Comparison of ENCODE assay signal across 15 cellular contexts in the genomic region with DNA sequence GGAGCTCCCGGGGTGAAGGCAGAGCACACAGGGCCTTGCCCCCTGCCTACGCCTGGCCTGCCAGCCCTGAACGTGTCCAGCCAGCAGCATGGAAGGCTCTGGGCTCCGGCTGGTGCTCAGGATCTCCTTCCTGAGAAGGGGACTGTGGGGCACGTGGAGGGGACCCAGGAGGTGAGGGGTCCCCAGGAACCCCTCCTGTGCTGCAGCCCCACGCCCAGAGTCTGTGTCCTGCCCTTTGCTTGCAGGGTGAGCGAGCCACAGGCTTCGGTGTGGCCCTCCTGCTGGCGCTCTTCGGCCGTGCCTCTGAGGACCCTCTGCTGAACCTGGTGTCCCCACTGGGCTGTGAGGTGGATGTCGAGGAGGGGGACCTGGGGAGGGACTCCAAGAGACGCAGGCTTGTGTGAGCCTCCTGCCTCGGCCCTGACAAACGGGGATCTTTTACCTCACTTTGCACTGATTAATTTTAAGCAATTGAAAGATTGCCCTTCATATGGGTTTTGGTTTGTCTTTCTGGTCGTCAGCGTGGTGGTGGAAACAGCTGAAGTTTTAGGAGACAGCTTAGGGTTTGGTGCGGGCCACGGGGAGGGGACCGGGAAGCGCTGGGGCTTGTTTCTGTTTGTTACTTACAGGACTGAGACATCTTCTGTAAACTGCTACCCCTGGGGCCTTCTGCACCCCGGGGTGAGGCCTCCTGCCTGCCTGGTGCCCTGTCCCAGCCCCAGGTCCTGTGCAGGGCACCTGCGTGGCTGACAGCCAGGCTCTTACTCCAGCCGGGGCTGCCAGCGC. TPM values are rescaled to one million over a fixed set of nuclear protein-coding genes. Genes with fewer than 3 reads are reported as not detected.
DNase-seq lines count a peak whose midpoint lies in the region; ATAC-seq, FAIRE-seq and TF ChIP-seq lines count a peak whose summit lies in the region.
"Had no signal": no experiment of that assay in that cellular context is flagged by ENCODE, and none has a peak within 500 bp of the region (broad histone marks: within the 10 kb centered on the region; RNA-seq: fewer than 3 reads in every experiment).

No MANE protein-coding gene starts in this region.

- H3K23ac ChIP-seq in H9 (ENCODE audit: insufficient read length, low read depth, low read length): no peak overlapping the region

- H3K18ac ChIP-seq in H9 (ENCODE audit: insufficient read length, low read depth, low read length): no peak overlapping the region

- ATAC-seq in pancreas (no peak), HG03442 (IDR thresholded peaks at IDR 0.05; ENCODE audit: unreplicated experiment) (no peak)

- no peaks in the 10 kb centered on the region for H3K79me2 ChIP-seq in H9 (ENCODE audit: insufficient read depth, low read length)
- no peaks in the 10 kb centered on the region for H3K79me2 ChIP-seq in endothelial cell of umbilical vein (ENCODE audit: control insufficient read depth, insufficient read depth, low read length)

- H3K79me1 ChIP-seq in H9 (ENCODE audit: insufficient read depth, low read depth, low read length, poor library complexity, severe bottlenecking): no peaks in the 10 kb centered on the region

- H4K20me1 ChIP-seq in H9 (ENCODE audit: control insufficient read depth, insufficient read depth, insufficient read length) (no peaks in the 10 kb centered on the region), endothelial cell of umbilical vein (replicated peaks; ENCODE audit: control insufficient read depth, extremely low read depth, insufficient read depth, low read length) (no peaks in the 10 kb centered on the region)

- H4K91ac ChIP-seq in H9 (ENCODE audit: insufficient read length, low read depth, low read length): no peak overlapping the region

- H2BK20ac ChIP-seq in H9 (ENCODE audit: low read depth, low read length, poor library complexity, severe bottlenecking): no peak overlapping the region

- no peak overlapping the region for H3K27ac Mint-ChIP-seq in activated CD4-positive, alpha-beta memory T cell treated with anti-CD3 and anti-CD28 coated beads for 36 hours
- H3K27ac Mint-ChIP-seq in activated CD4-positive, alpha-beta memory T cell treated with anti-CD3 and anti-CD28 coated beads, Interleukin-2, amount 10 ng/mL, durations not matched to agents 7 days and 5 days: no peak overlapping the region
- H3K27ac Mint-ChIP-seq in H9: peak overlapping the region in 2 of 3 experiments; percentile 79 to 87; a peak in 2 of 7 replicates
- H3K27ac Mint-ChIP-seq: activated naive CD8-positive, alpha-beta T cell treated with anti-CD3 and anti-CD28 coated beads for 36 hours; memory B cell had no signal

- POLR2A ChIA-PET in activated CD4-positive, alpha-beta memory T cell treated with anti-CD3 and anti-CD28 coated beads for 36 hours (lab: Charles Lee): no interaction called here
- POLR2A ChIA-PET in activated CD4-positive, alpha-beta memory T cell treated with anti-CD3 and anti-CD28 coated beads, Interleukin-2, amount 10 ng/mL, durations not matched to agents 7 days and 5 days (lab: Charles Lee): no interaction called here
- POLR2A ChIA-PET in endothelial cell of umbilical vein (lab: Charles Lee): no interaction called here

- no peak overlapping the region for H3K4ac ChIP-seq in H9 (ENCODE audit: low read depth, low read length)

- intact Hi-C loops in activated CD4-positive, alpha-beta memory T cell treated with anti-CD3 and anti-CD28 coated beads for 36 hours (cut with micrococcal nuclease): no loop called here
- intact Hi-C loops in endothelial cell of umbilical vein (cut with micrococcal nuclease) (no loop called here), pancreas (cut with DNase I) (no loop called here)

- H3K36me3 Mint-ChIP-seq in activated CD4-positive, alpha-beta memory T cell treated with anti-CD3 and anti-CD28 coated beads for 36 hours: no peaks in the 10 kb centered on the region
- H3K36me3 Mint-ChIP-seq in activated CD4-positive, alpha-beta memory T cell treated with anti-CD3 and anti-CD28 coated beads, Interleukin-2, amount 10 ng/mL, durations not matched to agents 7 days and 5 days (ENCODE audit: low read depth): no peaks in the 10 kb centered on the region
- no peaks in the 10 kb centered on the region for H3K36me3 Mint-ChIP-seq in H9 (ENCODE audit: insufficient read depth in 1 of 3, low read depth in 3 of 3)
- H3K36me3 Mint-ChIP-seq: activated naive CD8-positive, alpha-beta T cell treated with anti-CD3 and anti-CD28 coated beads for 36 hours; memory B cell had no signal

- H4K8ac ChIP-seq in H9 (replicated peaks; ENCODE audit: insufficient read length, low read depth, low read length): no peak overlapping the region

- H3K9me3 Mint-ChIP-seq in activated CD4-positive, alpha-beta memory T cell treated with anti-CD3 and anti-CD28 coated beads for 36 hours: no peaks in the 10 kb centered on the region
- no peaks in the 10 kb centered on the region for H3K9me3 Mint-ChIP-seq in activated CD4-positive, alpha-beta memory T cell treated with anti-CD3 and anti-CD28 coated beads, Interleukin-2, amount 10 ng/mL, durations not matched to agents 7 days and 5 days
- H3K9me3 Mint-ChIP-seq in H9: no peaks in the 10 kb centered on the region
- H3K9me3 Mint-ChIP-seq: activated naive CD8-positive, alpha-beta T cell treated with anti-CD3 and anti-CD28 coated beads for 36 hours; memory B cell had no signal

- H2BK15ac ChIP-seq in H9 (ENCODE audit: low read depth, low read length): no peak overlapping the region

- H3K9ac ChIP-seq in H9 (ENCODE audit: extremely low read depth, insufficient read length, low read length): no peak overlapping the region
- H3K9ac ChIP-seq in endothelial cell of umbilical vein (replicated peaks; ENCODE audit: extremely low read depth, insufficient read depth, low read length): no peak overlapping the region

- no peak for TF ChIP-seq POLR2A in endothelial cell of umbilical vein (IDR thresholded peaks at IDR 0.05; ENCODE audit: low read depth, low read length)

- H3K27ac ChIP-seq in H9 (ENCODE audit: insufficient read length, low read depth, low read length) (no peak overlapping the region), endothelial cell of umbilical vein (ENCODE audit: insufficient read depth, low read depth, low read length) (no peak overlapping the region), pancreas (no peak overlapping the region)
- H3K27ac ChIP-seq: cardiac muscle cell, suprapubic skin had no signal

- no peaks in the 10 kb centered on the region for H3K9me1 ChIP-seq in endothelial cell of umbilical vein (replicated peaks; ENCODE audit: control insufficient read depth, extremely low read depth, insufficient read depth, low read length)

- no peak overlapping the region for H3K4me2 ChIP-seq in H9 (ENCODE audit: insufficient read depth, insufficient read length, low read length)
- no peak overlapping the region for H3K4me2 ChIP-seq in endothelial cell of umbilical vein (ENCODE audit: insufficient read depth, low read length)

- H3K4me1 ChIP-seq in H9 (ENCODE audit: insufficient read depth, low read length): no peaks in the 10 kb centered on the region
- no peaks in the 10 kb centered on the region for H3K4me1 ChIP-seq in endothelial cell of umbilical vein (ENCODE audit: control insufficient read depth, extremely low read depth, insufficient read depth, low read length)
- H3K4me1 ChIP-seq in pancreas: no peaks in the 10 kb centered on the region
- H3K4me1 ChIP-seq: suprapubic skin had no signal

- H3K9me3 ChIP-seq in H9 (ENCODE audit: control insufficient read depth, low read depth, low read length) (no peaks in the 10 kb centered on the region), endothelial cell of umbilical vein (replicated peaks; ENCODE audit: control insufficient read depth, insufficient read depth, low read length) (no peaks in the 10 kb centered on the region), pancreas (no peaks in the 10 kb centered on the region)
- H3K9me3 ChIP-seq: suprapubic skin had no signal

- FAIRE-seq in endothelial cell of umbilical vein (lab: Jason Lieb, UNC) (no peak), pancreas (lab: Jason Lieb, UNC) (no peak)

- H3T11ph ChIP-seq in H9 (ENCODE audit: low read length): no peak overlapping the region

- TF ChIP-seq CTCF in H9 (conservative IDR thresholded peaks at IDR 0.05): no peak
- TF ChIP-seq CTCF in endothelial cell of umbilical vein (IDR thresholded peaks at IDR 0.05; ENCODE audit: extremely low read depth in 1 of 2, insufficient read depth in 1 of 2, low read depth in 1 of 2, low read length in 2 of 2): no peak
- TF ChIP-seq CTCF in pancreas (IDR thresholded peaks at IDR 0.05): no peak

- BruUV-seq in endothelial cell of umbilical vein (replicated peaks; lab: Mats Ljungman, UMichigan): TSS peak; percentile 23

- H3K4me3 Mint-ChIP-seq in activated CD4-positive, alpha-beta memory T cell treated with anti-CD3 and anti-CD28 coated beads for 36 hours: no peak overlapping the region
- no peak overlapping the region for H3K4me3 Mint-ChIP-seq in activated CD4-positive, alpha-beta memory T cell treated with anti-CD3 and anti-CD28 coated beads, Interleukin-2, amount 10 ng/mL, durations not matched to agents 7 days and 5 days
- peak overlapping the region in 1 of 2 experiments; percentile 52; a peak in 2 of 5 replicates for H3K4me3 Mint-ChIP-seq in H9
- H3K4me3 Mint-ChIP-seq: activated naive CD8-positive, alpha-beta T cell treated with anti-CD3 and anti-CD28 coated beads for 36 hours; memory B cell had no signal

- H2BK5ac ChIP-seq in H9 (ENCODE audit: insufficient read length, low read length): no peak overlapping the region

- no peak overlapping the region for H2BK12ac ChIP-seq in H9 (ENCODE audit: insufficient read length, low read depth, low read length)

- dilution Hi-C loops in endothelial cell of umbilical vein (cut with MboI; ENCODE audit: extremely low pct_ligation_motif_present, low sequenced_read_pairs): no loop called here

- H3K36me3 ChIP-seq in endothelial cell of umbilical vein (ENCODE audit: control insufficient read depth in 2 of 2, extremely low read depth in 1 of 2, insufficient read depth in 2 of 2, low read length in 2 of 2): no peaks in the 10 kb centered on the region
- H3K36me3 ChIP-seq in pancreas: peaks cover 0 to 5% (median 0%) of the 10 kb centered on the region in 3 donors
- H3K36me3 ChIP-seq: cardiac muscle cell had no signal

- CTCF ChIA-PET in activated CD4-positive, alpha-beta memory T cell treated with anti-CD3 and anti-CD28 coated beads for 36 hours (lab: Charles Lee): no interaction called here
- CTCF ChIA-PET in activated CD4-positive, alpha-beta memory T cell treated with anti-CD3 and anti-CD28 coated beads, Interleukin-2, amount 10 ng/mL, durations not matched to agents 7 days and 5 days (lab: Charles Lee): no interaction called here
- CTCF ChIA-PET in endothelial cell of umbilical vein (lab: Charles Lee): interaction anchor here (1.3 kb wide), 1 partner anchor 234 kb away, joined by 4 read pairs; no protein-coding TSS in a partner anchor

- no CpG with 5 or more reads among the region's 25 CpGs for WGBS in H9 (ENCODE audit: extremely low coverage, insufficient read length, low lambda C conversion rate)
- 90 to 91% methylated on average over 25 of the region's 25 CpGs for WGBS in pancreas, 2 donors

- H2AFZ ChIP-seq in H9 (ENCODE audit: low read length) (no peak overlapping the region), endothelial cell of umbilical vein (ENCODE audit: low read depth, low read length) (no peak overlapping the region)

- no peak overlapping the region for H4K5ac ChIP-seq in H9 (ENCODE audit: insufficient read length, low read depth, low read length)

- H3K4me1 Mint-ChIP-seq in activated CD4-positive, alpha-beta memory T cell treated with anti-CD3 and anti-CD28 coated beads for 36 hours (ENCODE audit: low read depth): no peaks in the 10 kb centered on the region
- H3K4me1 Mint-ChIP-seq in activated CD4-positive, alpha-beta memory T cell treated with anti-CD3 and anti-CD28 coated beads, Interleukin-2, amount 10 ng/mL, durations not matched to agents 7 days and 5 days: no peaks in the 10 kb centered on the region
- peaks cover 0 to 13% of the 10 kb centered on the region in 2 experiments; a peak in 1 of 4 replicates for H3K4me1 Mint-ChIP-seq in H9
- H3K4me1 Mint-ChIP-seq: activated naive CD8-positive, alpha-beta T cell treated with anti-CD3 and anti-CD28 coated beads for 36 hours had no signal

- H3K4me3 ChIP-seq in endothelial cell of umbilical vein (replicated peaks in 1 of 3; ENCODE audit: insufficient read depth in 1 of 3, low read depth in 1 of 3, low read length in 3 of 3) (no peak overlapping the region), pancreas (no peak overlapping the region)
- H3K4me3 ChIP-seq: cardiac muscle cell, suprapubic skin had no signal

- H3K27me3 ChIP-seq in H9 (ENCODE audit: insufficient read depth, low read length): no peaks in the 10 kb centered on the region
- no peaks in the 10 kb centered on the region for H3K27me3 ChIP-seq in endothelial cell of umbilical vein (ENCODE audit: control insufficient read depth in 2 of 2, insufficient read depth in 2 of 2, low read length in 2 of 2)
- no peaks in the 10 kb centered on the region for H3K27me3 ChIP-seq in pancreas
- H3K27me3 ChIP-seq: cardiac muscle cell, suprapubic skin had no signal

- no peaks in the 10 kb centered on the region for H3K27me3 Mint-ChIP-seq in activated CD4-positive, alpha-beta memory T cell treated with anti-CD3 and anti-CD28 coated beads for 36 hours
- no peaks in the 10 kb centered on the region for H3K27me3 Mint-ChIP-seq in activated CD4-positive, alpha-beta memory T cell treated with anti-CD3 and anti-CD28 coated beads, Interleukin-2, amount 10 ng/mL, durations not matched to agents 7 days and 5 days
- peaks cover 1% of the 10 kb centered on the region; the same call in 1 of the 2 replicates for H3K27me3 Mint-ChIP-seq in H9 (ENCODE audit: low read depth)
- H3K27me3 Mint-ChIP-seq: activated naive CD8-positive, alpha-beta T cell treated with anti-CD3 and anti-CD28 coated beads for 36 hours; memory B cell had no signal

- no peaks in the 10 kb centered on the region for H3K23me2 ChIP-seq in H9 (ENCODE audit: insufficient read length, low read depth, low read length, poor library complexity, severe bottlenecking)

- H2AK5ac ChIP-seq in H9 (ENCODE audit: insufficient read length, low read length): no peak overlapping the region

- H3K14ac ChIP-seq in H9 (ENCODE audit: insufficient read depth, low read length): no peak overlapping the region

- peak; percentile 3 for DNase-seq in activated CD4-positive, alpha-beta memory T cell treated with anti-CD3 and anti-CD28 coated beads for 36 hours
- no peak for DNase-seq in activated CD4-positive, alpha-beta memory T cell treated with anti-CD3 and anti-CD28 coated beads, Interleukin-2, amount 10 ng/mL, durations not matched to agents 7 days and 5 days
- DNase-seq in H9 (no peak), endothelial cell of umbilical vein (ENCODE audit: low read depth, low spot score) (no peak), pancreas (peak in 4 of 6 donors; percentile 9 to 52 (median 32)), SHP77 (lab: John Stamatoyannopoulos, UW) (no peak)
- DNase-seq in effector CD4-positive, alpha-beta T cell: no peak
- DNase-seq: activated naive CD8-positive, alpha-beta T cell treated with anti-CD3 and anti-CD28 coated beads for 36 hours; NCI-H1930; RPMI8226; stimulated activated CD4-positive, alpha-beta T cell treated with anti-CD3 and anti-CD28 coated beads, Interleukin-15, amount 100 ng/mL, for 24 hours had no signal

- H2BK120ac ChIP-seq in H9 (ENCODE audit: low read depth, low read length, poor library complexity, severe bottlenecking): no peak overlapping the region

- H3K56ac ChIP-seq in H9 (ENCODE audit: insufficient read length, low read depth, low read length): no peak overlapping the region

RNA-seq across cellular contexts. Expression of a gene that starts 22.5 kb away (rescaled TPM):
- total RNA-seq in activated CD4-positive, alpha-beta memory T cell treated with anti-CD3 and anti-CD28 coated beads for 36 hours: 10 to 100 TPM; 17.8 to 18.8 TPM
- total RNA-seq in activated CD4-positive, alpha-beta memory T cell treated with anti-CD3 and anti-CD28 coated beads, Interleukin-2, amount 10 ng/mL, durations not matched to agents 7 days and 5 days: 10 to 100 TPM; 29.1 to 30.7 TPM
- total RNA-seq in H9 (2021): 31.1 TPM in 2 replicates
- 39.1 and 40.8 TPM in 2 replicates for total RNA-seq in endothelial cell of umbilical vein
- polyA plus RNA-seq in endothelial cell of umbilical vein: 22.5 and 22.6 TPM in 2 replicates
- 8.2 and 10.3 TPM in 2 replicates for polyA plus RNA-seq in endothelial cell of umbilical vein (2011; cell fraction: cytosol; rRNA removed)
- 90.6 and 118 TPM in 2 replicates for polyA plus RNA-seq in endothelial cell of umbilical vein (2011; cell fraction: nucleus; rRNA removed)
- 29.5 and 42.1 TPM in 2 replicates for polyA plus RNA-seq in endothelial cell of umbilical vein (2012)
- 16.8 and 19.1 TPM in 2 replicates for polyA minus RNA-seq in endothelial cell of umbilical vein
- 16.6 TPM for polyA minus RNA-seq in endothelial cell of umbilical vein (2011; cell fraction: cytosol; rRNA and poly(A)+ RNA removed)
- 16.9 and 35.5 TPM in 2 replicates for polyA minus RNA-seq in endothelial cell of umbilical vein (2011; cell fraction: nucleus; rRNA and poly(A)+ RNA removed)
- 10 to 100 TPM; 12.4 to 18.1 (median 17.3) TPM for total RNA-seq in pancreas
- polyA plus RNA-seq in pancreas: 10 to 100 TPM; 73.8 to 77.8 TPM

Comparison
In these comparisons a context has a peak if more than half of its experiments do, and no peak if none do; other contexts are left out.
1. DNase-seq: peak in activated CD4-positive, alpha-beta memory T cell treated with anti-CD3 and anti-CD28 coated beads for 36 hours (single experiment) and pancreas (4 of 6); none in activated CD4-positive, alpha-beta memory T cell treated with anti-CD3 and anti-CD28 coated beads, Interleukin-2, amount 10 ng/mL, durations not matched to agents 7 days and 5 days (single experiment), H9 (single experiment), endothelial cell of umbilical vein (single experiment), SHP77 (0 of 2) and effector CD4-positive, alpha-beta T cell (single experiment).
2. H3K27ac Mint-ChIP-seq: peak in H9 (2 of 3); none in activated CD4-positive, alpha-beta memory T cell treated with anti-CD3 and anti-CD28 coated beads for 36 hours (single experiment) and activated CD4-positive, alpha-beta memory T cell treated with anti-CD3 and anti-CD28 coated beads, Interleukin-2, amount 10 ng/mL, durations not matched to agents 7 days and 5 days (single experiment).